ENCODE assay signal across 1 cellular context in the genomic region with DNA sequence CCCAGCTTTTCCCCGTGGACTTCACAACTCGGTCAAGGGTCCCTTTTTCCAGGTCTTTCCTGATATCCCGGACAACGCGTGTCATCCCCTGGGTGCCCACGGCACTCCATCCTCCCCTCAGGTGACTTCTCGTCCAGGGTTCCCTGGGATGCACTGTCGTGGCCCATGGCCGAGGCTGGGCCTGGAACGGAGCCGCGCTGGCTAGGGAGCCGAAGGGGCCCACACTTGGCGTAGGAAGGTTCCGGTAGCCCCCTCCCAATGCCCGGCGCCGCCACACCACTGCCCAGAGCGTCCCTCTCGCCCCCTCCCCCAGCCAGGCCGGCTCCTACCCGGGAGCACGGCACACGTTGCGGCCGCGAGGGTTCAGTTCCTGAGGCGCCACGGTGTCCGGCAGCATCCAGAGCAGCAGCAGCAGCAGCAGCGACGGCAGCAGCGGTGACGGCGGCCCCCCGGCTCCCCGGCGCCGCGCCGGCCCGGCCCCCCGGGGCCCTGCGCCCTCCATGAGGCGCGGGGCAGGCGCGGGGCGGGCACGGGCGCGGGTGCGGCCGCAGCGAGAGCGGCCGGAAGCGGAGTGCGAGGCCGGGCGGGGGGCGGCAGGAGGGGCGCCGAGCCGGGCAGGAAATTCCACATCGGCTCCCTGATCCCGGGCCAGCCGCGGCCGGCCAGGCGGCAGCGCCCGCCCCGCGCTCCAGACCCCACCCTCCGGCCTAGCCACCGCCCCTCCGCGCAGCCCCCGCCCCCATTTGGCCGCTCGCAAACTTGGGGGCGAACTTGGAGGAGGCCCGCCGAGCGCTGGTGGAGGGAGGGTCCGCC.
A peak's percentile ranks its signal among the peaks of the same experiment; 100 is the strongest.
TF ChIP-seq lines count a peak whose summit lies in the region.

A gene with protein sequence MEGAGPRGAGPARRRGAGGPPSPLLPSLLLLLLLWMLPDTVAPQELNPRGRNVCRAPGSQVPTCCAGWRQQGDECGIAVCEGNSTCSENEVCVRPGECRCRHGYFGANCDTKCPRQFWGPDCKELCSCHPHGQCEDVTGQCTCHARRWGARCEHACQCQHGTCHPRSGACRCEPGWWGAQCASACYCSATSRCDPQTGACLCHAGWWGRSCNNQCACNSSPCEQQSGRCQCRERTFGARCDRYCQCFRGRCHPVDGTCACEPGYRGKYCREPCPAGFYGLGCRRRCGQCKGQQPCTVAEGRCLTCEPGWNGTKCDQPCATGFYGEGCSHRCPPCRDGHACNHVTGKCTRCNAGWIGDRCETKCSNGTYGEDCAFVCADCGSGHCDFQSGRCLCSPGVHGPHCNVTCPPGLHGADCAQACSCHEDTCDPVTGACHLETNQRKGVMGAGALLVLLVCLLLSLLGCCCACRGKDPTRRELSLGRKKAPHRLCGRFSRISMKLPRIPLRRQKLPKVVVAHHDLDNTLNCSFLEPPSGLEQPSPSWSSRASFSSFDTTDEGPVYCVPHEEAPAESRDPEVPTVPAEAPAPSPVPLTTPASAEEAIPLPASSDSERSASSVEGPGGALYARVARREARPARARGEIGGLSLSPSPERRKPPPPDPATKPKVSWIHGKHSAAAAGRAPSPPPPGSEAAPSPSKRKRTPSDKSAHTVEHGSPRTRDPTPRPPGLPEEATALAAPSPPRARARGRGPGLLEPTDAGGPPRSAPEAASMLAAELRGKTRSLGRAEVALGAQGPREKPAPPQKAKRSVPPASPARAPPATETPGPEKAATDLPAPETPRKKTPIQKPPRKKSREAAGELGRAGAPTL (minus strand): TSS at position 573 of the 813 bp plus-strand sequence. CDS start 71 bp downstream, at position 502.

TF ChIP-seq in HEK293, 187 proteins besides CTCF, POLR2A, EP300 and RAD21 (continued from another document and continues in another):
- TF ChIP-seq, protein P1, sequence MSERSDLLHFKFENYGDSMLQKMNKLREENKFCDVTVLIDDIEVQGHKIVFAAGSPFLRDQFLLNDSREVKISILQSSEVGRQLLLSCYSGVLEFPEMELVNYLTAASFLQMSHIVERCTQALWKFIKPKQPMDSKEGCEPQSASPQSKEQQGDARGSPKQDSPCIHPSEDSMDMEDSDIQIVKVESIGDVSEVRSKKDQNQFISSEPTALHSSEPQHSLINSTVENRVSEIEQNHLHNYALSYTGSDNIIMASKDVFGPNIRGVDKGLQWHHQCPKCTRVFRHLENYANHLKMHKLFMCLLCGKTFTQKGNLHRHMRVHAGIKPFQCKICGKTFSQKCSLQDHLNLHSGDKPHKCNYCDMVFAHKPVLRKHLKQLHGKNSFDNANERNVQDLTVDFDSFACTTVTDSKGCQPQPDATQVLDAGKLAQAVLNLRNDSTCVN (tag by site-specific recombination; optimal IDR thresholded peaks at IDR 0.05), result peak; percentile 39
- TF ChIP-seq ZNF660 (tag by site-specific recombination; IDR thresholded peaks at IDR 0.05) (no peak), ZNF664 (tag by site-specific recombination; IDR thresholded peaks at IDR 0.05) (no peak), SP7 (tag by site-specific recombination; IDR thresholded peaks at IDR 0.05) (no peak), ZNF777 (tag by site-specific recombination; IDR thresholded peaks at IDR 0.05; ENCODE audit: borderline replicate concordance) (0 out of 2 replicates have a peak, but pooled peaks have one; percentile 11), ZBTB20 (tag by site-specific recombination; IDR thresholded peaks at IDR 0.05) (peak; percentile 92), ZNF221 (tag by site-specific recombination; IDR thresholded peaks at IDR 0.05; ENCODE audit: borderline replicate concordance) (no peak), ZNF544 (tag by site-specific recombination; IDR thresholded peaks at IDR 0.05) (no peak), ZSCAN5A (tag by site-specific recombination; IDR thresholded peaks at IDR 0.05) (0 out of 2 replicates have a peak, but pooled peaks have one; percentile 40), IKZF3 (tag by site-specific recombination; IDR thresholded peaks at IDR 0.05) (peak; percentile 88), ZNF626 (tag by site-specific recombination; IDR thresholded peaks at IDR 0.05) (no peak), ZNF692 (tag by site-specific recombination; IDR thresholded peaks at IDR 0.05) (peak; percentile 58; the same call in 1 of the 2 replicates), ZBTB8A (tag by site-specific recombination; IDR thresholded peaks at IDR 0.05) (0 out of 2 replicates have a peak, but pooled peaks have one; percentile 8), KLF16 (tag by site-specific recombination; IDR thresholded peaks at IDR 0.05) (no peak), ZBTB17 (tag by site-specific recombination; IDR thresholded peaks at IDR 0.05) (peak; percentile 51), HIC1 (tag by site-specific recombination; IDR thresholded peaks at IDR 0.05) (peak; percentile 50), ZNF19 (tag by site-specific recombination; IDR thresholded peaks at IDR 0.05; ENCODE audit: low read depth) (no peak), ZNF501 (tag by site-specific recombination; IDR thresholded peaks at IDR 0.05) (0 out of 2 replicates have a peak, but pooled peaks have one; percentile 27), ZNF37A (tag by site-specific recombination; IDR thresholded peaks at IDR 0.05) (no peak), ZNF132 (tag by site-specific recombination; IDR thresholded peaks at IDR 0.05; ENCODE audit: borderline replicate concordance) (no peak), ZNF548 (tag by site-specific recombination; IDR thresholded peaks at IDR 0.05) (no peak), ZNF561 (tag by site-specific recombination; IDR thresholded peaks at IDR 0.05; ENCODE audit: borderline replicate concordance) (no peak), KLF1 (tag by site-specific recombination; IDR thresholded peaks at IDR 0.05) (0 out of 2 replicates have a peak, but pooled peaks have one; percentile 22)
- TF ChIP-seq, protein P2, sequence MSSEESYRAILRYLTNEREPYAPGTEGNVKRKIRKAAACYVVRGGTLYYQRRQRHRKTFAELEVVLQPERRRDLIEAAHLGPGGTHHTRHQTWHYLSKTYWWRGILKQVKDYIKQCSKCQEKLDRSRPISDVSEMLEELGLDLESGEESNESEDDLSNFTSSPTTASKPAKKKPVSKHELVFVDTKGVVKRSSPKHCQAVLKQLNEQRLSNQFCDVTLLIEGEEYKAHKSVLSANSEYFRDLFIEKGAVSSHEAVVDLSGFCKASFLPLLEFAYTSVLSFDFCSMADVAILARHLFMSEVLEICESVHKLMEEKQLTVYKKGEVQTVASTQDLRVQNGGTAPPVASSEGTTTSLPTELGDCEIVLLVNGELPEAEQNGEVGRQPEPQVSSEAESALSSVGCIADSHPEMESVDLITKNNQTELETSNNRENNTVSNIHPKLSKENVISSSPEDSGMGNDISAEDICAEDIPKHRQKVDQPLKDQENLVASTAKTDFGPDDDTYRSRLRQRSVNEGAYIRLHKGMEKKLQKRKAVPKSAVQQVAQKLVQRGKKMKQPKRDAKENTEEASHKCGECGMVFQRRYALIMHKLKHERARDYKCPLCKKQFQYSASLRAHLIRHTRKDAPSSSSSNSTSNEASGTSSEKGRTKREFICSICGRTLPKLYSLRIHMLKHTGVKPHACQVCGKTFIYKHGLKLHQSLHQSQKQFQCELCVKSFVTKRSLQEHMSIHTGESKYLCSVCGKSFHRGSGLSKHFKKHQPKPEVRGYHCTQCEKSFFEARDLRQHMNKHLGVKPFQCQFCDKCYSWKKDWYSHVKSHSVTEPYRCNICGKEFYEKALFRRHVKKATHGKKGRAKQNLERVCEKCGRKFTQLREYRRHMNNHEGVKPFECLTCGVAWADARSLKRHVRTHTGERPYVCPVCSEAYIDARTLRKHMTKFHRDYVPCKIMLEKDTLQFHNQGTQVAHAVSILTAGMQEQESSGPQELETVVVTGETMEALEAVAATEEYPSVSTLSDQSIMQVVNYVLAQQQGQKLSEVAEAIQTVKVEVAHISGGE (tag by site-specific recombination; conservative IDR thresholded peaks at IDR 0.05; ENCODE audit: low read depth), result no peak
- TF ChIP-seq, protein P3, sequence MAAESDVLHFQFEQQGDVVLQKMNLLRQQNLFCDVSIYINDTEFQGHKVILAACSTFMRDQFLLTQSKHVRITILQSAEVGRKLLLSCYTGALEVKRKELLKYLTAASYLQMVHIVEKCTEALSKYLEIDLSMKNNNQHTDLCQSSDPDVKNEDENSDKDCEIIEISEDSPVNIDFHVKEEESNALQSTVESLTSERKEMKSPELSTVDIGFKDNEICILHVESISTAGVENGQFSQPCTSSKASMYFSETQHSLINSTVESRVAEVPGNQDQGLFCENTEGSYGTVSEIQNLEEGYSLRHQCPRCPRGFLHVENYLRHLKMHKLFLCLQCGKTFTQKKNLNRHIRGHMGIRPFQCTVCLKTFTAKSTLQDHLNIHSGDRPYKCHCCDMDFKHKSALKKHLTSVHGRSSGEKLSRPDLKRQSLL (tag by site-specific recombination; IDR thresholded peaks at IDR 0.05), result no peak
- TF ChIP-seq, protein P4, sequence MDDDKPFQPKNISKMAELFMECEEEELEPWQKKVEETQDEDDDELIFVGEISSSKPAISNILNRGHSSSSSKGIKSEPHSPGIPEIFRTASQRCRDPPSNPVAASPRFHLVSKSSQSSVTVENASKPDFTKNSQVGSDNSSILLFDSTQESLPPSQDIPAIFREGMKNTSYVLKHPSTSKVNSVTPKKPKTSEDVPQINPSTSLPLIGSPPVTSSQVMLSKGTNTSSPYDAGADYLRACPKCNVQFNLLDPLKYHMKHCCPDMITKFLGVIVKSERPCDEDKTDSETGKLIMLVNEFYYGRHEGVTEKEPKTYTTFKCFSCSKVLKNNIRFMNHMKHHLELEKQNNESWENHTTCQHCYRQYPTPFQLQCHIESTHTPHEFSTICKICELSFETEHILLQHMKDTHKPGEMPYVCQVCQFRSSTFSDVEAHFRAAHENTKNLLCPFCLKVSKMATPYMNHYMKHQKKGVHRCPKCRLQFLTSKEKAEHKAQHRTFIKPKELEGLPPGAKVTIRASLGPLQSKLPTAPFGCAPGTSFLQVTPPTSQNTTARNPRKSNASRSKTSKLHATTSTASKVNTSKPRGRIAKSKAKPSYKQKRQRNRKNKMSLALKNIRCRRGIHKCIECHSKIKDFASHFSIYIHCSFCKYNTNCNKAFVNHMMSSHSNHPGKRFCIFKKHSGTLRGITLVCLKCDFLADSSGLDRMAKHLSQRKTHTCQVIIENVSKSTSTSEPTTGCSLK (tag by site-specific recombination; IDR thresholded peaks at IDR 0.05), result no peak
- TF ChIP-seq, protein P5, sequence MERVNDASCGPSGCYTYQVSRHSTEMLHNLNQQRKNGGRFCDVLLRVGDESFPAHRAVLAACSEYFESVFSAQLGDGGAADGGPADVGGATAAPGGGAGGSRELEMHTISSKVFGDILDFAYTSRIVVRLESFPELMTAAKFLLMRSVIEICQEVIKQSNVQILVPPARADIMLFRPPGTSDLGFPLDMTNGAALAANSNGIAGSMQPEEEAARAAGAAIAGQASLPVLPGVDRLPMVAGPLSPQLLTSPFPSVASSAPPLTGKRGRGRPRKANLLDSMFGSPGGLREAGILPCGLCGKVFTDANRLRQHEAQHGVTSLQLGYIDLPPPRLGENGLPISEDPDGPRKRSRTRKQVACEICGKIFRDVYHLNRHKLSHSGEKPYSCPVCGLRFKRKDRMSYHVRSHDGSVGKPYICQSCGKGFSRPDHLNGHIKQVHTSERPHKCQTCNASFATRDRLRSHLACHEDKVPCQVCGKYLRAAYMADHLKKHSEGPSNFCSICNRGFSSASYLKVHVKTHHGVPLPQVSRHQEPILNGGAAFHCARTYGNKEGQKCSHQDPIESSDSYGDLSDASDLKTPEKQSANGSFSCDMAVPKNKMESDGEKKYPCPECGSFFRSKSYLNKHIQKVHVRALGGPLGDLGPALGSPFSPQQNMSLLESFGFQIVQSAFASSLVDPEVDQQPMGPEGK (tag by site-specific recombination; IDR thresholded peaks at IDR 0.05), result 0 out of 2 replicates have a peak, but pooled peaks have one; percentile 32
- TF ChIP-seq, protein P6, sequence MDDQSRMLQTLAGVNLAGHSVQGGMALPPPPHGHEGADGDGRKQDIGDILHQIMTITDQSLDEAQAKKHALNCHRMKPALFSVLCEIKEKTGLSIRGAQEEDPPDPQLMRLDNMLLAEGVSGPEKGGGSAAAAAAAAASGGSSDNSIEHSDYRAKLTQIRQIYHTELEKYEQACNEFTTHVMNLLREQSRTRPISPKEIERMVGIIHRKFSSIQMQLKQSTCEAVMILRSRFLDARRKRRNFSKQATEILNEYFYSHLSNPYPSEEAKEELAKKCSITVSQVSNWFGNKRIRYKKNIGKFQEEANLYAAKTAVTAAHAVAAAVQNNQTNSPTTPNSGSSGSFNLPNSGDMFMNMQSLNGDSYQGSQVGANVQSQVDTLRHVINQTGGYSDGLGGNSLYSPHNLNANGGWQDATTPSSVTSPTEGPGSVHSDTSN (CRISPR knock-in tag; IDR thresholded peaks at IDR 0.05), result 0 out of 2 replicates have a peak, but pooled peaks have one; percentile 11
